In genomic region chr10:122082616-122083477, GRCh38 we compare ENCODE assay signal across 23 cellular contexts.
DNase-seq lines count a peak whose midpoint lies in the region; ATAC-seq and TF ChIP-seq lines count a peak whose summit lies in the region.
"Had no signal": no experiment of that assay in that cellular context is flagged by ENCODE, and none has a peak within 500 bp of the region (broad histone marks: within the 10 kb centered on the region; RNA-seq: fewer than 3 reads in every experiment).

No MANE protein-coding gene starts in this region.

- H3K4me3 ChIP-seq in left ventricle myocardium inferior (no peak overlapping the region), heart right ventricle (no peak overlapping the region), gastrocnemius medialis (no peak overlapping the region)
- H3K4me3 ChIP-seq: A549, BLaER1, GM12878, K562 had no signal

- H3K4me3 Mint-ChIP-seq in CD14-positive monocyte = no peak overlapping the region
- H3K4me3 Mint-ChIP-seq: CD4-positive, CD25-positive, alpha-beta regulatory T cell; CD8-positive, alpha-beta memory T cell; HFFc6 had no signal

- DNase-seq in left ventricle myocardium inferior (no peak), heart right ventricle (no peak), RWPE1 (ENCODE audit: low spot score) (no peak), gastrocnemius medialis (no peak), C1 segment of cervical spinal cord (lab: John Stamatoyannopoulos, UW) (no peak), CD14-positive monocyte (ENCODE audit: low spot score) (no peak)
- DNase-seq: AML-193; CD4-positive, CD25-positive, alpha-beta regulatory T cell; CD8-positive, alpha-beta memory T cell; COR-L47; DMS 273 treated with DMSO at 0.1 percent for 48 hours; DMS53; DND-41; EL; HCEC 1CT; HFFc6; IMR-90 had no signal

- intact Hi-C loops in left ventricle myocardium inferior (cut with micrococcal nuclease) (no loop called here), heart right ventricle (cut with DNase I) (no loop called here), gastrocnemius medialis (cut with DNase I; ENCODE audit: low total_unique reads) (no loop called here), CD14-positive monocyte (cut with micrococcal nuclease) (no loop called here)

- no peak for TF ChIP-seq POLR2A in gastrocnemius medialis (IDR thresholded peaks at IDR 0.05)

- no peaks in the 10 kb centered on the region for H3K4me1 Mint-ChIP-seq in CD14-positive monocyte
- H3K4me1 Mint-ChIP-seq: CD4-positive, CD25-positive, alpha-beta regulatory T cell; CD8-positive, alpha-beta memory T cell had no signal

- H3K27me3 ChIP-seq in left ventricle myocardium inferior (ENCODE audit: low read depth) = no peaks in the 10 kb centered on the region
- no peaks in the 10 kb centered on the region for H3K27me3 ChIP-seq in heart right ventricle
- no peaks in the 10 kb centered on the region for H3K27me3 ChIP-seq in gastrocnemius medialis
- H3K27me3 ChIP-seq: BLaER1 had no signal

- H3K27me3 Mint-ChIP-seq in CD14-positive monocyte (ENCODE audit: low read depth in 3 of 3) = peaks cover 4 to 5% (median 5%) of the 10 kb centered on the region in 3 donors

- TF ChIP-seq CTCF in left ventricle myocardium inferior (IDR thresholded peaks at IDR 0.05; ENCODE audit: borderline replicate concordance) (no peak), heart right ventricle (IDR thresholded peaks at IDR 0.05) (no peak), RWPE1 (conservative IDR thresholded peaks at IDR 0.05; ENCODE audit: low read depth) (no peak), gastrocnemius medialis (IDR thresholded peaks at IDR 0.05 in 4 of 5, conservative IDR thresholded peaks at IDR 0.05 in 1 of 5) (no peak), CD14-positive monocyte (IDR thresholded peaks at IDR 0.05) (no peak)

- H3K9me3 ChIP-seq in left ventricle myocardium inferior (replicated peaks) (no peaks in the 10 kb centered on the region), heart right ventricle (no peaks in the 10 kb centered on the region), gastrocnemius medialis (no peaks in the 10 kb centered on the region)
- H3K9me3 ChIP-seq: A549, BLaER1 had no signal

- H3K36me3 Mint-ChIP-seq in CD14-positive monocyte = no peaks in the 10 kb centered on the region
- H3K36me3 Mint-ChIP-seq: CD4-positive, CD25-positive, alpha-beta regulatory T cell; CD8-positive, alpha-beta memory T cell had no signal

- ATAC-seq in heart right ventricle (no peak), gastrocnemius medialis (no peak), HG03469 (IDR thresholded peaks at IDR 0.05; ENCODE audit: unreplicated experiment) (no peak)
- ATAC-seq: A549, GM12878, K562 had no signal

- H3K36me3 ChIP-seq in left ventricle myocardium inferior (peaks cover 16% of the 10 kb centered on the region), heart right ventricle (peaks cover 0 to 1% (median 0%) of the 10 kb centered on the region in 9 donors), gastrocnemius medialis (peaks cover 0 to 17% of the 10 kb centered on the region in 2 donors)
- H3K36me3 ChIP-seq: BLaER1 had no signal

- CTCF ChIA-PET in RWPE1 (lab: Yijun Ruan, JAX) = no interaction called here

- WGBS in heart right ventricle, 2 donors = 73 to 75% methylated on average over 21 of the region's 21 CpGs

- peak overlapping the region; percentile 32 for H3K27ac ChIP-seq in left ventricle myocardium inferior (replicated peaks)
- H3K27ac ChIP-seq in heart right ventricle = peak overlapping the region in 5 of 10 donors; percentile 14 to 58 (median 38)
- H3K27ac ChIP-seq in RWPE1 = peak overlapping the region; percentile 99
- peak overlapping the region in 3 of 4 donors; percentile 4 to 69 (median 67) for H3K27ac ChIP-seq in gastrocnemius medialis
- H3K27ac ChIP-seq: 22Rv1, BLaER1 had no signal

- in situ Hi-C loops in gastrocnemius medialis (cut with MboI; ENCODE audit: low sequenced_read_pairs in 4 of 4) = no loop called here

- H3K9me3 Mint-ChIP-seq in CD14-positive monocyte = peaks cover 0 to 4% (median under 1%) of the 10 kb centered on the region in 7 donors
- H3K9me3 Mint-ChIP-seq: CD4-positive, CD25-positive, alpha-beta regulatory T cell; HFFc6 had no signal

- POLR2A ChIA-PET in RWPE1 (lab: Yijun Ruan, JAX; ENCODE audit: low non-redundant PET) = interaction anchor here (0.6 to 0.7 kb wide), 2 partner anchors 16 to 1007 kb away, joined by 3 read pairs; no protein-coding TSS in a partner anchor

- peaks cover 87% of the 10 kb centered on the region for H3K4me1 ChIP-seq in left ventricle myocardium inferior
- H3K4me1 ChIP-seq in heart right ventricle = peaks cover 9 to 78% (median 35%) of the 10 kb centered on the region in 9 donors
- peaks cover 25 to 30% of the 10 kb centered on the region in 2 donors for H3K4me1 ChIP-seq in gastrocnemius medialis
- H3K4me1 ChIP-seq: BLaER1 had no signal

- H3K27ac Mint-ChIP-seq in CD14-positive monocyte = no peak overlapping the region
- H3K27ac Mint-ChIP-seq: CD8-positive, alpha-beta memory T cell; HFFc6 had no signal
